1 cellular context compared by ENCODE assay signal in the genomic region with DNA sequence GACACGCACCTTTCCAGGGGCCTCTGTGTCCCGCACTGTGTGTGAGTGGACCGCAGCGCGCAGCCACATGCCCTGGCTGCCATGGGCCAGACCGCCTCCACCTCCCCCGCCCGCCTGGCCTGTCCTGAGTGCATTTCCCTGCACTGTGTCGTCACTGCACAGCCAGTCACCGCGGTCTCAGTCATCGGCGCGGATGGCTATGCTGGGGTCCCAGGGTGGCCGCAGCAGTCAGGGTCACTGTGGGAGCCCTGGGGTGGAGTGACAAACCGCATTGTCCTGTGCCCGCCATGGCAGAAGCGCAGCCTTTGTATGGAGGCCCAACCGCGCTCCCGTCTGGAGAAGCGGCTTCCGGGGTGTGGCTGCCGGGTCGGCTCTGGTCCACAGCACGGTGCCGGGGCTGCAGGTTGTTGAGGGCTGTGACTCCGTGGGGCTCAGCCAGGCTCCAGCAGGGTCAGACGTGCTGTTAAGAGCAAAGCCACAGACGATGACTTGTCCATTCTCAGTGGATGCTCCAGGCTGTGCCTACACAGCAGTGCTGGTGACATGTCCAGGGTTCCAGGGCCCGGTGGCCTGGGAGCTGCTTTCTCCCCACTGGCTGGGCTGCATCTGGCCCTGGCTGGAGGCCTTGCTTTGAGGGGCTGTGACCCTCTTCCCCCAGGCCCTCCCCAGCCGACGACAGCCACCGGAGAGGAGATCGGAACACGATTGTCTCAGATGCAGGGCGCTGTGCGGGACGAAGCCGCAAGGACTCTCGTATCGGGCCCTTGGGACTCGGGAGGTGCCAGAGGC.
TF ChIP-seq lines count a peak whose summit lies in the region.

No MANE protein-coding gene starts in this region.

TF ChIP-seq in IMR-90, 13 proteins besides CTCF, POLR2A, EP300 and RAD21:
- no peak for TF ChIP-seq RCOR1 (IDR thresholded peaks at IDR 0.05; ENCODE audit: insufficient replicate concordance, low read length)
- no peak for TF ChIP-seq FOS (IDR thresholded peaks at IDR 0.05; ENCODE audit: low read depth, low read length)
- TF ChIP-seq, protein P1, sequence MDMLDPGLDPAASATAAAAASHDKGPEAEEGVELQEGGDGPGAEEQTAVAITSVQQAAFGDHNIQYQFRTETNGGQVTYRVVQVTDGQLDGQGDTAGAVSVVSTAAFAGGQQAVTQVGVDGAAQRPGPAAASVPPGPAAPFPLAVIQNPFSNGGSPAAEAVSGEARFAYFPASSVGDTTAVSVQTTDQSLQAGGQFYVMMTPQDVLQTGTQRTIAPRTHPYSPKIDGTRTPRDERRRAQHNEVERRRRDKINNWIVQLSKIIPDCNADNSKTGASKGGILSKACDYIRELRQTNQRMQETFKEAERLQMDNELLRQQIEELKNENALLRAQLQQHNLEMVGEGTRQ (IDR thresholded peaks at IDR 0.05; ENCODE audit: low read depth, low read length): no peak
- no peak for TF ChIP-seq MAZ (IDR thresholded peaks at IDR 0.05; ENCODE audit: borderline replicate concordance, low read depth, low read length)
- TF ChIP-seq CHD1 (IDR thresholded peaks at IDR 0.05; ENCODE audit: low read depth, low read length): no peak
- TF ChIP-seq SMC3 (IDR thresholded peaks at IDR 0.05; ENCODE audit: low read depth, low read length): no peak
- no peak for TF ChIP-seq BHLHE40 (IDR thresholded peaks at IDR 0.05; ENCODE audit: low read depth, low read length)
- TF ChIP-seq RFX5 (IDR thresholded peaks at IDR 0.05; ENCODE audit: low read depth, low read length): no peak
- no peak for TF ChIP-seq NFE2L2 (IDR thresholded peaks at IDR 0.05; ENCODE audit: low read depth, low read length)
